In the genomic region with DNA sequence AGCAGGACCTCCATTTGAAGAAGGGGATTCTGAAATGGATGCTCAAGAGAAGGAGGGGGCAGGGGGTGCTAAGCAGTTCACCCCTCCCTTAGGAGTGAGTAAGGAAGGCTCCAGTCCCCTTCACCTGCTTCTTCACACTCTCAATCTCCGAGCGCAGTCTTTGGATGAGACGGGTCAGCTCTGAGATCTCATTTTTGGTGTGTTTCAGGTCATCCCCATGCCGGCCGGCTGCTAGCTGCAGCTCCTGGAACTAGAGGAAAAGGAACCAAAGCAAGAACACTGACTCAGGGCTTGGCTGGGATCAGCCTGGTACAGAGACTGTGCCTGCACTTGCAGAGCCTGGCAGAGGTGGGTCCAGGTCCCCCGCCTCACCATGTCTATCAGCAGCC, we compare ENCODE assay signal across 23 cellular contexts. TPM values are rescaled to one million over a fixed set of nuclear protein-coding genes. Genes with fewer than 3 reads are reported as not detected.
DNase-seq lines count a peak whose midpoint lies in the region; ATAC-seq, FAIRE-seq and TF ChIP-seq lines count a peak whose summit lies in the region.
"Had no signal": no experiment of that assay in that cellular context is flagged by ENCODE, and none has a peak within 500 bp of the region (broad histone marks: within the 10 kb centered on the region; RNA-seq: fewer than 3 reads in every experiment).

No MANE protein-coding gene starts in this region.

- no peaks in the 10 kb centered on the region for H3K27me3 Mint-ChIP-seq in activated CD4-positive, alpha-beta T cell treated with anti-CD3 and anti-CD28 coated beads for 36 hours
- H3K27me3 Mint-ChIP-seq in type B pancreatic cell = peaks cover 47% of the 10 kb centered on the region

- no peak overlapping the region for H3K18ac ChIP-seq in H1 (ENCODE audit: extremely low read depth, low read length)

- H3K23ac ChIP-seq in H1 (ENCODE audit: insufficient read length) = no peak overlapping the region

- H3K36me3 ChIP-seq in left ventricle myocardium inferior (no peaks in the 10 kb centered on the region), H1 (ENCODE audit: control insufficient read depth in 2 of 4, insufficient read depth in 4 of 4, low read length in 3 of 4) (no peaks in the 10 kb centered on the region), left lung (no peaks in the 10 kb centered on the region)
- H3K36me3 ChIP-seq: ovary, spleen, upper lobe of left lung had no signal

- no peak overlapping the region for H2BK12ac ChIP-seq in H1 (ENCODE audit: low read depth, low read length)

- no peak overlapping the region for H4K8ac ChIP-seq in H1 (ENCODE audit: extremely low read depth, insufficient read depth, low read length)

- no peak overlapping the region for H3K4ac ChIP-seq in H1 (replicated peaks; ENCODE audit: insufficient read length, low read depth, low read length)

- ATAC-seq in activated CD4-positive, alpha-beta T cell treated with anti-CD3 and anti-CD28 coated beads for 36 hours = no peak
- no peak for ATAC-seq in left lung

- H3K79me2 ChIP-seq in H1 (ENCODE audit: control insufficient read depth in 1 of 2, insufficient read depth in 2 of 2, low read length in 2 of 2) = no peaks in the 10 kb centered on the region

- H3K27ac ChIP-seq in left ventricle myocardium inferior (replicated peaks) (no peak overlapping the region), H1 (ENCODE audit: low read depth, low read length) (no peak overlapping the region), left lung (no peak overlapping the region)
- H3K27ac ChIP-seq: ovary, upper lobe of left lung had no signal

- TF ChIP-seq RAD21 in H1 (IDR thresholded peaks at IDR 0.05 in 1 of 2, conservative IDR thresholded peaks at IDR 0.05 in 1 of 2; ENCODE audit: low read depth in 2 of 2, low read length in 2 of 2) = no peak

- intact Hi-C loops in activated CD4-positive, alpha-beta T cell treated with anti-CD3 and anti-CD28 coated beads for 36 hours (cut with DNase I, micrococcal nuclease) = no loop called here
- intact Hi-C loops in cardiac septum (cut with DNase I) = no loop called here
- intact Hi-C loops in left ventricle myocardium inferior (cut with micrococcal nuclease) = no loop called here
- intact Hi-C loops in left lung (cut with DNase I) = no loop called here

- H4K20me1 ChIP-seq in H1 (replicated peaks in 1 of 2; ENCODE audit: control insufficient read depth in 1 of 2, insufficient read depth in 2 of 2, low read length in 2 of 2) = no peaks in the 10 kb centered on the region

- peaks cover 94% of the 10 kb centered on the region for H3K4me1 Mint-ChIP-seq in activated CD4-positive, alpha-beta T cell treated with anti-CD3 and anti-CD28 coated beads for 36 hours
- H3K4me1 Mint-ChIP-seq in type B pancreatic cell (ENCODE audit: unreplicated experiment) = no peaks in the 10 kb centered on the region
- H3K4me1 Mint-ChIP-seq: memory B cell, naive B cell had no signal

- no peak overlapping the region for H2BK120ac ChIP-seq in H1 (replicated peaks; ENCODE audit: low read depth, low read length)

- no peak for TF ChIP-seq EP300 in H1 (IDR thresholded peaks at IDR 0.05; ENCODE audit: borderline replicate concordance in 1 of 2, low read depth in 2 of 2, low read length in 2 of 2)

- H3K27ac Mint-ChIP-seq in activated CD4-positive, alpha-beta T cell treated with anti-CD3 and anti-CD28 coated beads for 36 hours = peak overlapping the region; percentile 64
- no peak overlapping the region for H3K27ac Mint-ChIP-seq in type B pancreatic cell
- H3K27ac Mint-ChIP-seq: memory B cell, naive B cell had no signal

- no peak overlapping the region for H2AK5ac ChIP-seq in H1 (ENCODE audit: low read depth, low read length)

- peak overlapping the region; percentile 48 for H3K4me3 Mint-ChIP-seq in activated CD4-positive, alpha-beta T cell treated with anti-CD3 and anti-CD28 coated beads for 36 hours
- H3K4me3 Mint-ChIP-seq in type B pancreatic cell = no peak overlapping the region
- H3K4me3 Mint-ChIP-seq: memory B cell, naive B cell had no signal

- no peaks in the 10 kb centered on the region for H3K9me3 Mint-ChIP-seq in activated CD4-positive, alpha-beta T cell treated with anti-CD3 and anti-CD28 coated beads for 36 hours (ENCODE audit: low read depth)
- H3K9me3 Mint-ChIP-seq in type B pancreatic cell = no peaks in the 10 kb centered on the region
- H3K9me3 Mint-ChIP-seq: activated T-cell treated with anti-CD3 and anti-CD28 coated beads, Interleukin-2, amount 50 U/mL, for 4 hours; memory B cell; naive B cell had no signal

- H3K9me3 ChIP-seq in left ventricle myocardium inferior (replicated peaks) = no peaks in the 10 kb centered on the region
- no peaks in the 10 kb centered on the region for H3K9me3 ChIP-seq in H1 (ENCODE audit: insufficient read depth in 2 of 2, low read depth in 1 of 2, low read length in 1 of 2)
- no peaks in the 10 kb centered on the region for H3K9me3 ChIP-seq in left lung
- H3K9me3 ChIP-seq: ovary, spleen, upper lobe of left lung had no signal

- H2BK20ac ChIP-seq in H1 (ENCODE audit: low read length) = no peak overlapping the region

- no peak overlapping the region for H3K9ac ChIP-seq in H1 (replicated peaks in 1 of 4; ENCODE audit: extremely low read depth in 1 of 4, low read depth in 3 of 4, low read length in 3 of 4)

- CTCF ChIA-PET in activated CD4-positive, alpha-beta T cell treated with anti-CD3 and anti-CD28 coated beads for 36 hours (lab: Charles Lee) = interaction anchor here (1.4 to 1.7 kb wide), 2 partner anchors 9 to 269 kb away, joined by 4 to 5 read pairs; no protein-coding TSS in a partner anchor
- CTCF ChIA-PET in H1 (lab: Charles Lee; ENCODE audit: partially characterized antibody) = interaction anchor here (0.6 to 3.6 kb wide), 24 partner anchors 9 to 369 kb away, joined by 3 to 13 read pairs (median 4); a partner anchor contains a TSS

- no peaks in the 10 kb centered on the region for H3K23me2 ChIP-seq in H1 (ENCODE audit: low read depth, low read length)

- no peak for TF ChIP-seq POLR2A in H1 (IDR thresholded peaks at IDR 0.05; ENCODE audit: control extremely low read depth in 1 of 2, low read depth in 2 of 2, low read length in 2 of 2)

- H2AFZ ChIP-seq in H1 (ENCODE audit: low read length) = 0 out of 2 replicates have a peak overlapping the region, but pooled peaks have one; percentile 7

- no peaks in the 10 kb centered on the region for H3K36me3 Mint-ChIP-seq in activated CD4-positive, alpha-beta T cell treated with anti-CD3 and anti-CD28 coated beads for 36 hours (ENCODE audit: low read depth)
- no peaks in the 10 kb centered on the region for H3K36me3 Mint-ChIP-seq in type B pancreatic cell
- H3K36me3 Mint-ChIP-seq: memory B cell, naive B cell had no signal

- no peak for DNase-seq in activated CD4-positive, alpha-beta T cell treated with anti-CD3 and anti-CD28 coated beads for 36 hours
- DNase-seq in activated CD4-positive, alpha-beta T cell treated with anti-CD3 and anti-CD28 coated beads for 48 hours = no peak
- DNase-seq in cardiac septum (ENCODE audit: low spot score) = peak; percentile 51
- no peak for DNase-seq in left ventricle myocardium inferior
- no peak for DNase-seq in H1 (ENCODE audit: low read depth in 1 of 2, low spot score in 2 of 2)
- peak; percentile 36 for DNase-seq in type B pancreatic cell (ENCODE audit: extremely low spot score, unreplicated experiment)
- no peak for DNase-seq in middle frontal gyrus (ENCODE audit: extremely low spot score, low spot score)
- no peak for DNase-seq in left lung
- DNase-seq: activated CD4-positive, CD25-positive, alpha-beta regulatory T cell treated with anti-CD3 and anti-CD28 coated beads, Interleukin-2, amount 50 U/mL, for 72 hours; Calu3; cortex of kidney; GOT3; Kasumi-1; naive B cell; NCI-H1930; NCI-H69; ovary; spleen had no signal

- 96% methylated on average over 6 of the region's 6 CpGs; no CpG with 5 or more reads in 1 of the 2 experiments for WGBS in H1 (ENCODE audit: extremely low coverage in 1 of 2, insufficient coverage in 1 of 2, insufficient read length in 1 of 2, insufficient replicate concordance in 2 of 2, low coverage in 1 of 2, low lambda C conversion rate in 2 of 2, missing lambda C conversion rate in 1 of 2), 2 experiments

- POLR2A ChIA-PET in activated CD4-positive, alpha-beta T cell treated with anti-CD3 and anti-CD28 coated beads for 36 hours (lab: Charles Lee) = no interaction called here
- POLR2A ChIA-PET in H1 (lab: Charles Lee; ENCODE audit: partially characterized antibody) = no interaction called here

- no peak for TF ChIP-seq CTCF in left ventricle myocardium inferior (IDR thresholded peaks at IDR 0.05; ENCODE audit: borderline replicate concordance)
- no peak for TF ChIP-seq CTCF in H1 (IDR thresholded peaks at IDR 0.05; ENCODE audit: control extremely low read depth in 1 of 3, insufficient read depth in 1 of 3, low read depth in 1 of 3, low read length in 3 of 3)
- TF ChIP-seq CTCF in type B pancreatic cell (conservative IDR thresholded peaks at IDR 0.05) = no peak
- no peak for TF ChIP-seq CTCF in left lung (IDR thresholded peaks at IDR 0.05)

- no peak overlapping the region for H2BK5ac ChIP-seq in H1 (ENCODE audit: low read depth, low read length)

- no peaks in the 10 kb centered on the region for H3K79me1 ChIP-seq in H1 (ENCODE audit: low read depth, low read length)

- no peak overlapping the region for H4K91ac ChIP-seq in H1 (replicated peaks; ENCODE audit: insufficient read length, low read length)

- no peak overlapping the region for H3K4me3 ChIP-seq in left ventricle myocardium inferior
- H3K4me3 ChIP-seq in H1 (ENCODE audit: extremely low read depth in 1 of 4, insufficient read depth in 2 of 4, low read depth in 3 of 4, low read length in 4 of 4) = no peak overlapping the region
- H3K4me3 ChIP-seq in left lung = no peak overlapping the region
- H3K4me3 ChIP-seq: ovary, spleen, upper lobe of left lung had no signal

- H3K14ac ChIP-seq in H1 (ENCODE audit: insufficient read length) = no peak overlapping the region

- H3K56ac ChIP-seq in H1 (replicated peaks; ENCODE audit: insufficient read length, low read depth, low read length) = no peak overlapping the region

- no peak overlapping the region for H2BK15ac ChIP-seq in H1 (ENCODE audit: low read length)

- H3K4me1 ChIP-seq in left ventricle myocardium inferior = no peaks in the 10 kb centered on the region
- peaks cover 0 to 3% (median 0%) of the 10 kb centered on the region in 4 experiments; a peak in 1 of 7 replicates for H3K4me1 ChIP-seq in H1 (replicated peaks in 1 of 4; ENCODE audit: control insufficient read depth in 3 of 4, insufficient read depth in 4 of 4, low read length in 3 of 4)
- H3K4me1 ChIP-seq in left lung = no peaks in the 10 kb centered on the region
- H3K4me1 ChIP-seq: upper lobe of left lung had no signal

- H3K27me3 ChIP-seq in left ventricle myocardium inferior (ENCODE audit: low read depth) = peaks cover 88% of the 10 kb centered on the region
- no peaks in the 10 kb centered on the region for H3K27me3 ChIP-seq in H1 (replicated peaks in 1 of 4; ENCODE audit: control insufficient read depth in 3 of 4, extremely low read depth in 1 of 4, insufficient read depth in 3 of 4, low read length in 3 of 4)
- H3K27me3 ChIP-seq in left lung = peaks cover 8 to 58% of the 10 kb centered on the region in 2 donors
- H3K27me3 ChIP-seq: ovary, upper lobe of left lung had no signal

- no peak overlapping the region for H4K5ac ChIP-seq in H1 (ENCODE audit: insufficient read length, low read depth, low read length)

- FAIRE-seq in H1 (lab: Jason Lieb, UNC) = no peak
- FAIRE-seq: A204.1 had no signal

- H3K4me2 ChIP-seq in H1 (ENCODE audit: insufficient read depth in 1 of 2, low read depth in 2 of 2, low read length in 2 of 2) = no peak overlapping the region

RNA-seq across cellular contexts. Expression of a gene that starts 7.3 kb away (rescaled TPM):
- 1 to 10 TPM; 1.7 to 1.9 TPM for total RNA-seq in activated CD4-positive, alpha-beta T cell treated with anti-CD3 and anti-CD28 coated beads for 36 hours
- total RNA-seq in cardiac septum (not detected), left ventricle myocardium inferior (not detected), type B pancreatic cell (ENCODE audit: low replicate concordance) (0.12 TPM in 1 of 2 replicates, not detected in the other), left lung (not detected)
- total RNA-seq in H1 (2021; fragmentation: NEBNext Ultra II Directional; extraction: Animal tissue kit (Norgen Biotek cat#: 25700)) = not detected in 2 replicates
- polyA plus RNA-seq in H1 (2011; rRNA removed) = not detected in 2 replicates
- polyA plus RNA-seq in H1 (2011; cell fraction: cytosol; rRNA removed) = not detected
- not detected for polyA plus RNA-seq in H1 (2011; cell fraction: nucleus; rRNA removed)
- not detected in 4 replicates for polyA plus RNA-seq in H1 (2012, experiment 1 of 2)
- polyA plus RNA-seq in H1 (2012, experiment 2 of 2) = not detected
- polyA plus RNA-seq in H1 (2013, experiment 1 of 2) = not detected
- not detected for polyA plus RNA-seq in H1 (2013, experiment 2 of 2)
- polyA minus RNA-seq in H1 (2011; rRNA and poly(A)+ RNA removed) = not detected in 2 replicates
- polyA minus RNA-seq in H1 (2011; cell fraction: cytosol; rRNA and poly(A)+ RNA removed) = not detected
- polyA minus RNA-seq in H1 (2011; cell fraction: nucleus; rRNA and poly(A)+ RNA removed) = not detected
- total RNA-seq: Calu3, Daoy, ovary had no signal
- polyA plus RNA-seq: ovary had no signal

RNA-seq across cellular contexts. Expression of a gene that starts 9.8 kb away (rescaled TPM):
- total RNA-seq in activated CD4-positive, alpha-beta T cell treated with anti-CD3 and anti-CD28 coated beads for 36 hours = 1 to 10 TPM; 3.2 TPM
- not detected for total RNA-seq in cardiac septum
- not detected for total RNA-seq in left ventricle myocardium inferior
- total RNA-seq in H1 (2021; fragmentation: NEBNext Ultra II Directional; extraction: Animal tissue kit (Norgen Biotek cat#: 25700)) = not detected in 2 replicates
- not detected in 2 replicates for polyA plus RNA-seq in H1 (2011; rRNA removed)
- polyA plus RNA-seq in H1 (2011; cell fraction: cytosol; rRNA removed) = not detected
- not detected for polyA plus RNA-seq in H1 (2011; cell fraction: nucleus; rRNA removed)
- not detected in 4 replicates for polyA plus RNA-seq in H1 (2012, experiment 1 of 2)
- not detected for polyA plus RNA-seq in H1 (2012, experiment 2 of 2)
- not detected for polyA plus RNA-seq in H1 (2013, experiment 1 of 2)
- not detected for polyA plus RNA-seq in H1 (2013, experiment 2 of 2)
- not detected in 2 replicates for polyA minus RNA-seq in H1 (2011; rRNA and poly(A)+ RNA removed)
- not detected for polyA minus RNA-seq in H1 (2011; cell fraction: cytosol; rRNA and poly(A)+ RNA removed)
- not detected for polyA minus RNA-seq in H1 (2011; cell fraction: nucleus; rRNA and poly(A)+ RNA removed)
- total RNA-seq in type B pancreatic cell (ENCODE audit: low replicate concordance) = 0.48 and 2.9 TPM in 2 replicates
- not detected for total RNA-seq in left lung
- total RNA-seq: Calu3, Daoy, ovary had no signal
- polyA plus RNA-seq: ovary had no signal

RNA-seq across cellular contexts. Expression of a gene that starts 37.4 kb away (rescaled TPM):
- total RNA-seq in activated CD4-positive, alpha-beta T cell treated with anti-CD3 and anti-CD28 coated beads for 36 hours = not detected
- not detected for total RNA-seq in cardiac septum
- 0.14 TPM for total RNA-seq in left ventricle myocardium inferior
- not detected in 2 replicates for total RNA-seq in H1 (2021; fragmentation: NEBNext Ultra II Directional; extraction: Animal tissue kit (Norgen Biotek cat#: 25700))
- polyA plus RNA-seq in H1 (2011; rRNA removed) = not detected in 2 replicates
- not detected for polyA plus RNA-seq in H1 (2011; cell fraction: cytosol; rRNA removed)
- not detected for polyA plus RNA-seq in H1 (2011; cell fraction: nucleus; rRNA removed)
- not detected in 4 replicates for polyA plus RNA-seq in H1 (2012, experiment 1 of 2)
- not detected for polyA plus RNA-seq in H1 (2012, experiment 2 of 2)
- polyA plus RNA-seq in H1 (2013, experiment 1 of 2) = not detected
- polyA plus RNA-seq in H1 (2013, experiment 2 of 2) = not detected
- polyA minus RNA-seq in H1 (2011; rRNA and poly(A)+ RNA removed) = not detected in 2 replicates
- polyA minus RNA-seq in H1 (2011; cell fraction: cytosol; rRNA and poly(A)+ RNA removed) = not detected
- not detected for polyA minus RNA-seq in H1 (2011; cell fraction: nucleus; rRNA and poly(A)+ RNA removed)
- total RNA-seq in type B pancreatic cell (ENCODE audit: low replicate concordance) = 0.10 TPM in 1 of 2 replicates, not detected in the other
- total RNA-seq in left lung = not detected
- total RNA-seq: activated T-cell treated with anti-CD3 and anti-CD28 coated beads, Interleukin-2, amount 50 U/mL, for 4 hours; Calu3; Daoy; ovary; spleen; upper lobe of left lung had no signal
- polyA plus RNA-seq: ovary, spleen had no signal

RNA-seq across cellular contexts. Expression of a gene that starts 40.9 kb away (rescaled TPM):
- not detected for total RNA-seq in activated CD4-positive, alpha-beta T cell treated with anti-CD3 and anti-CD28 coated beads for 36 hours
- total RNA-seq in cardiac septum (not detected), left ventricle myocardium inferior (not detected), type B pancreatic cell (ENCODE audit: low replicate concordance) (not detected in 2 replicates), left lung (not detected)
- not detected in 2 replicates for total RNA-seq in H1 (2021; fragmentation: NEBNext Ultra II Directional; extraction: Animal tissue kit (Norgen Biotek cat#: 25700))
- polyA plus RNA-seq in H1 (2011; rRNA removed) = not detected in 2 replicates
- polyA plus RNA-seq in H1 (2011; cell fraction: cytosol; rRNA removed) = not detected
- not detected for polyA plus RNA-seq in H1 (2011; cell fraction: nucleus; rRNA removed)
- polyA plus RNA-seq in H1 (2012, experiment 1 of 2) = not detected in 4 replicates
- not detected for polyA plus RNA-seq in H1 (2012, experiment 2 of 2)
- not detected for polyA plus RNA-seq in H1 (2013, experiment 1 of 2)
- polyA plus RNA-seq in H1 (2013, experiment 2 of 2) = not detected
- polyA minus RNA-seq in H1 (2011; rRNA and poly(A)+ RNA removed) = 0.46 TPM in 1 of 2 replicates, not detected in the other
- not detected for polyA minus RNA-seq in H1 (2011; cell fraction: cytosol; rRNA and poly(A)+ RNA removed)
- polyA minus RNA-seq in H1 (2011; cell fraction: nucleus; rRNA and poly(A)+ RNA removed) = not detected
- total RNA-seq: activated T-cell treated with anti-CD3 and anti-CD28 coated beads, Interleukin-2, amount 50 U/mL, for 4 hours; Calu3; ovary; upper lobe of left lung had no signal
- polyA plus RNA-seq: ovary had no signal

RNA-seq across cellular contexts. Expression of a gene that starts 58.1 kb away (rescaled TPM):
- total RNA-seq in activated CD4-positive, alpha-beta T cell treated with anti-CD3 and anti-CD28 coated beads for 36 hours = not detected
- total RNA-seq in cardiac septum = not detected
- total RNA-seq in left ventricle myocardium inferior = not detected
- total RNA-seq in H1 (2021; fragmentation: NEBNext Ultra II Directional; extraction: Animal tissue kit (Norgen Biotek cat#: 25700)) = not detected in 2 replicates
- polyA plus RNA-seq in H1 (2011; rRNA removed) = not detected in 2 replicates
- polyA plus RNA-seq in H1 (2011; cell fraction: cytosol; rRNA removed) = not detected
- polyA plus RNA-seq in H1 (2011; cell fraction: nucleus; rRNA removed) = not detected
- not detected in 4 replicates for polyA plus RNA-seq in H1 (2012, experiment 1 of 2)
- not detected for polyA plus RNA-seq in H1 (2012, experiment 2 of 2)
- polyA plus RNA-seq in H1 (2013, experiment 1 of 2) = not detected
- polyA plus RNA-seq in H1 (2013, experiment 2 of 2) = not detected
- polyA minus RNA-seq in H1 (2011; rRNA and poly(A)+ RNA removed) = not detected in 2 replicates
- not detected for polyA minus RNA-seq in H1 (2011; cell fraction: cytosol; rRNA and poly(A)+ RNA removed)
- not detected for polyA minus RNA-seq in H1 (2011; cell fraction: nucleus; rRNA and poly(A)+ RNA removed)
- total RNA-seq in type B pancreatic cell (ENCODE audit: low replicate concordance) = 0.50 TPM in 1 of 2 replicates, not detected in the other
- not detected for total RNA-seq in left lung
- total RNA-seq: activated T-cell treated with anti-CD3 and anti-CD28 coated beads, Interleukin-2, amount 50 U/mL, for 4 hours; Calu3; Daoy; ovary; spleen; upper lobe of left lung had no signal
- polyA plus RNA-seq: ovary, spleen had no signal

Comparison
In these comparisons a context has a peak if more than half of its experiments do, and no peak if none do; other contexts are left out.
1. DNase-seq: peak in cardiac septum (single experiment) and type B pancreatic cell (single experiment); none in activated CD4-positive, alpha-beta T cell treated with anti-CD3 and anti-CD28 coated beads for 36 hours (single experiment), activated CD4-positive, alpha-beta T cell treated with anti-CD3 and anti-CD28 coated beads for 48 hours (single experiment), left ventricle myocardium inferior (single experiment), H1 (0 of 2), middle frontal gyrus (single experiment) and left lung (0 of 2).